In the genomic region with DNA sequence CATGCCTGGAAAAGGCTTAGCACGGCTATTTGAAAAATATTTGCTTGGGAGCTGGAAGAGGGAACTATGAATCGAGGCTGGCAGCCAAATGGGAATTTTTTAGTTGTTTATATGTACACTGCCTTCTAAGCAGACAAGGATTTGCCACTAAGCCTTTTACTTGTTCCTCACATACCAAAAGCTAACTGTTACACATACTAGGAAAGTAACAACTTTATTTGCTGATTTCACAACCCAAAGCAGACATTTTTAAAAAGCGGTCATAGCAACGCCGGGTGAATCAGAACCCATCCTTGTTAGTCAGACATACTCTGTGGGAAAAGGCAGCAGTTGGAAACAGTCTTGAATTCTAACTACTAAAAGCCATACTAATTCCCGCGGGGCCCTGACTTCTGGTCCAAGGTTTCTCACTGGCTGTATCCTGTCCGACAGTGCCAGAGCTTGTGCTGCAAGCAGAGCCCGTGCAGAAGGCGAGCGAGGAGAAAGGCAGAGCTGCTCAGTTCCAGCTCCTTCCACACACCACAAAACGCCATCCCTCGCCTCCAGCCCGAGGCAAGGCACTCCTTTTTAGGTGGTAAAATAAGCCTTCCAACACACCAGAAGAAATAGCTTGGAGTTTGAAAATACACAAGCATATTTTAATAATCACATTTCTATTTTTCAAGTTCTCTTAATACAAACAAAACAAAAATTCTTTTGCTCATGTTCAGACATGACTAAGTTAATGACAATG, we compare ENCODE assay signal across 9 cellular contexts.
DNase-seq lines count a peak whose midpoint lies in the region; ATAC-seq and TF ChIP-seq lines count a peak whose summit lies in the region.
"Had no signal": no experiment of that assay in that cellular context is flagged by ENCODE, and none has a peak within 500 bp of the region (broad histone marks: within the 10 kb centered on the region; RNA-seq: fewer than 3 reads in every experiment).

No MANE protein-coding gene starts in this region.

- H3K4me3 ChIP-seq in AG10803 (ENCODE audit: low read length) (peak overlapping the region; percentile 32), skin epidermis (peak overlapping the region in 1 of 7 experiments; percentile 4)

- no peak for ATAC-seq in GM21423 (IDR thresholded peaks at IDR 0.05; ENCODE audit: unreplicated experiment)
- ATAC-seq: HCT116 had no signal

- peak overlapping the region in 20 of 21 experiments; percentile 58 to 91 (median 82) for H3K27ac ChIP-seq in skin epidermis

- no peak for TF ChIP-seq CTCF in AG10803 (conservative IDR thresholded peaks at IDR 0.05; ENCODE audit: low read length)

- peak; percentile 100 for DNase-seq in AG10803 (ENCODE audit: low read depth)
- DNase-seq in LHCN-M2 (ENCODE audit: low read depth), result peak; percentile 100
- DNase-seq in astrocyte of the hippocampus (ENCODE audit: low read depth, low spot score), result peak; percentile 91
- peak; percentile 98 for DNase-seq in iris pigment epithelial cell (ENCODE audit: low read depth)
- no peak for DNase-seq in NCI-H748 (lab: John Stamatoyannopoulos, UW; ENCODE audit: unreplicated experiment)
- DNase-seq in iPS-NIHi7 (ENCODE audit: extremely low spot score), result no peak

Comparison
In these comparisons a context has a peak if more than half of its experiments do, and no peak if none do; other contexts are left out.
1. DNase-seq: peak in AG10803 (single experiment), LHCN-M2 (single experiment), astrocyte of the hippocampus (single experiment) and iris pigment epithelial cell (single experiment); none in NCI-H748 (single experiment) and iPS-NIHi7 (single experiment).